In genomic region chr20:1296117-1296610, GRCh38 we compare ENCODE assay signal across 16 cellular contexts. TPM values are rescaled to one million over a fixed set of nuclear protein-coding genes. Genes with fewer than 3 reads are reported as not detected.
DNase-seq lines count a peak whose midpoint lies in the region; ATAC-seq and TF ChIP-seq lines count a peak whose summit lies in the region.
"Had no signal": no experiment of that assay in that cellular context is flagged by ENCODE, and none has a peak within 500 bp of the region (broad histone marks: within the 10 kb centered on the region; RNA-seq: fewer than 3 reads in every experiment).

No MANE protein-coding gene starts in this region.

- intact Hi-C loops in spleen (cut with DNase I; ENCODE audit: low total_unique reads): no loop called here

- DNase-seq in epidermal melanocyte (ENCODE audit: insufficient read length, low spot score) (peak; percentile 12), mesenteric fat pad (ENCODE audit: low spot score) (peak; percentile 28), spleen (peak; percentile 52), HuH-7 (ENCODE audit: low spot score) (no peak), NCI-H1930 (lab: John Stamatoyannopoulos, UW) (no peak)
- DNase-seq: C1 segment of cervical spinal cord; Calu3; CD4-positive, alpha-beta memory T cell; COR-L47; DMS53; DMS79 treated with DMSO at 0.1 percent for 48 hours; GF-D8; GOT3; HFFc6 had no signal

- H3K4me1 ChIP-seq in spleen: no peaks in the 10 kb centered on the region
- H3K4me1 ChIP-seq: HAP-1 had no signal

- ATAC-seq in HG02973 (IDR thresholded peaks at IDR 0.05; ENCODE audit: unreplicated experiment): no peak

- TF ChIP-seq CTCF in spleen (IDR thresholded peaks at IDR 0.05 in 8 of 11, conservative IDR thresholded peaks at IDR 0.05 in 3 of 11): no peak

- H3K27me3 ChIP-seq in spleen (replicated peaks in 1 of 7): no peaks in the 10 kb centered on the region

- no peak overlapping the region for H3K27ac ChIP-seq in spleen

- H3K4me3 ChIP-seq in spleen: no peak overlapping the region
- H3K4me3 ChIP-seq: HAP-1 had no signal

- no peak for TF ChIP-seq POLR2A in spleen (IDR thresholded peaks at IDR 0.05)

- WGBS in spleen, 5 donors: 90 to 98% (median 95%) methylated on average over 7 to 20 of the region's 20 CpGs

- no peaks in the 10 kb centered on the region for H3K9me3 ChIP-seq in spleen
- H3K9me3 ChIP-seq: HAP-1 had no signal

- H3K36me3 ChIP-seq in spleen: no peaks in the 10 kb centered on the region
- H3K36me3 ChIP-seq: HAP-1 had no signal

RNA-seq across cellular contexts. Expression of gene SNPH, which starts 30.1 kb away (rescaled TPM):
- 4.9 TPM for total RNA-seq in mesenteric fat pad
- total RNA-seq in spleen: 1 to 10 TPM; 2.0 to 3.5 (median 2.3) TPM
- 1 to 10 TPM in 1 of 3 donors, under 1 TPM in 2; 0.58 to 1.8 (median 0.80) TPM for polyA plus RNA-seq in spleen

RNA-seq across cellular contexts. Expression of gene SDCBP2, which starts 32.8 kb away (rescaled TPM):
- total RNA-seq in mesenteric fat pad: 7.2 TPM
- total RNA-seq in spleen: 1 to 10 TPM; 2.1 to 7.1 (median 3.5) TPM
- 1 to 10 TPM; 2.0 to 3.7 (median 3.0) TPM for polyA plus RNA-seq in spleen

Comparison
In these comparisons a context has a peak if more than half of its experiments do, and no peak if none do; other contexts are left out.
1. DNase-seq: peak in epidermal melanocyte (single experiment), mesenteric fat pad (single experiment) and spleen (single experiment); none in HuH-7 (single experiment) and NCI-H1930 (0 of 2).